ENCODE assay signal across 8 cellular contexts in genomic region chr20:47359533-47360206, GRCh38. TPM values are rescaled to one million over a fixed set of nuclear protein-coding genes. Genes with fewer than 3 reads are reported as not detected.
DNase-seq lines count a peak whose midpoint lies in the region; ATAC-seq, FAIRE-seq and TF ChIP-seq lines count a peak whose summit lies in the region.

No MANE protein-coding gene starts in this region.

- peaks cover 13% of the 10 kb centered on the region for H3K4me1 Mint-ChIP-seq in stimulated activated naive CD8-positive, alpha-beta T cell treated with anti-CD3 and anti-CD28 coated beads, Interleukin-15, Interleukin-2, amounts not matched to agents 100 ng/mL and 50 ng/mL, for 24 hours (ENCODE audit: low read depth)
- H3K4me1 Mint-ChIP-seq in stimulated activated naive CD8-positive, alpha-beta T cell treated with anti-CD3 and anti-CD28 coated beads, Interleukin-15, amount 100 ng/mL, for 72 hours, result peaks cover 54% of the 10 kb centered on the region
- H3K4me1 Mint-ChIP-seq in chondrocyte (ENCODE audit: low read depth), result peaks cover 8% of the 10 kb centered on the region

- peak overlapping the region; percentile 82 for H3K9ac ChIP-seq in muscle layer of colon (ENCODE audit: low read length)

- WGBS in aorta, 2 donors, result 50 to 55% methylated on average over 7 of the region's 7 CpGs

- H3K9me3 Mint-ChIP-seq in stimulated activated naive CD8-positive, alpha-beta T cell treated with anti-CD3 and anti-CD28 coated beads, Interleukin-15, Interleukin-2, amounts not matched to agents 100 ng/mL and 50 ng/mL, for 24 hours, result no peaks in the 10 kb centered on the region
- no peaks in the 10 kb centered on the region for H3K9me3 Mint-ChIP-seq in stimulated activated naive CD8-positive, alpha-beta T cell treated with anti-CD3 and anti-CD28 coated beads, Interleukin-15, amount 100 ng/mL, for 72 hours
- no peaks in the 10 kb centered on the region for H3K9me3 Mint-ChIP-seq in chondrocyte (ENCODE audit: low read depth)

- H3K4me3 Mint-ChIP-seq in stimulated activated naive CD8-positive, alpha-beta T cell treated with anti-CD3 and anti-CD28 coated beads, Interleukin-15, Interleukin-2, amounts not matched to agents 100 ng/mL and 50 ng/mL, for 24 hours, result peak overlapping the region; percentile 21
- H3K4me3 Mint-ChIP-seq in stimulated activated naive CD8-positive, alpha-beta T cell treated with anti-CD3 and anti-CD28 coated beads, Interleukin-15, amount 100 ng/mL, for 72 hours, result no peak overlapping the region
- H3K4me3 Mint-ChIP-seq in chondrocyte (ENCODE audit: unreplicated experiment), result peak overlapping the region; percentile 60

- H3K36me3 ChIP-seq in muscle layer of colon (ENCODE audit: insufficient read depth, low read length) (no peaks in the 10 kb centered on the region), aorta (ENCODE audit: control insufficient read depth in 1 of 2, insufficient read depth in 2 of 2, low read length in 1 of 2) (no peaks in the 10 kb centered on the region)

- H3K4me1 ChIP-seq in muscle layer of colon (ENCODE audit: insufficient read depth, low read length), result peaks cover 67% of the 10 kb centered on the region
- H3K4me1 ChIP-seq in aorta (ENCODE audit: control insufficient read depth in 1 of 2, insufficient read depth in 2 of 2, low read length in 2 of 2), result peaks cover 4 to 5% of the 10 kb centered on the region in 2 donors

- no peak for ATAC-seq in stimulated activated naive CD8-positive, alpha-beta T cell treated with anti-CD3 and anti-CD28 coated beads, Interleukin-15, amount 100 ng/mL, for 72 hours
- ATAC-seq in aorta (ENCODE audit: low FRiP score) (no peak), HG02798 (IDR thresholded peaks at IDR 0.05; ENCODE audit: poor library complexity, unreplicated experiment) (no peak)

- no peak; the same call in 1 of the 2 replicates for TF ChIP-seq POLR2A in GM12891 (IDR thresholded peaks at IDR 0.05; ENCODE audit: low read depth, low read length)

- no peaks in the 10 kb centered on the region for H3K27me3 Mint-ChIP-seq in stimulated activated naive CD8-positive, alpha-beta T cell treated with anti-CD3 and anti-CD28 coated beads, Interleukin-15, Interleukin-2, amounts not matched to agents 100 ng/mL and 50 ng/mL, for 24 hours
- no peaks in the 10 kb centered on the region for H3K27me3 Mint-ChIP-seq in stimulated activated naive CD8-positive, alpha-beta T cell treated with anti-CD3 and anti-CD28 coated beads, Interleukin-15, amount 100 ng/mL, for 72 hours
- H3K27me3 Mint-ChIP-seq in chondrocyte (ENCODE audit: low read depth), result no peaks in the 10 kb centered on the region

- no peak for DNase-seq in stimulated activated naive CD8-positive, alpha-beta T cell treated with anti-CD3 and anti-CD28 coated beads, Interleukin-15, amount 100 ng/mL, for 72 hours
- DNase-seq in chondrocyte (ENCODE audit: low spot score) (no peak), aorta (no peak), GM12891 (ENCODE audit: insufficient read length, low spot score) (no peak), activated gamma-delta T cell treated with Interleukin-2 at 50 U/mL for 16 hours (no peak)

- no peak for TF ChIP-seq CTCF in chondrocyte (IDR thresholded peaks at IDR 0.05)

- H3K36me3 Mint-ChIP-seq in stimulated activated naive CD8-positive, alpha-beta T cell treated with anti-CD3 and anti-CD28 coated beads, Interleukin-15, Interleukin-2, amounts not matched to agents 100 ng/mL and 50 ng/mL, for 24 hours (ENCODE audit: low read depth), result peaks cover 4% of the 10 kb centered on the region
- H3K36me3 Mint-ChIP-seq in chondrocyte (ENCODE audit: low read depth), result no peaks in the 10 kb centered on the region

- no peaks in the 10 kb centered on the region for H3K9me3 ChIP-seq in muscle layer of colon (ENCODE audit: low read length)
- H3K9me3 ChIP-seq in aorta (ENCODE audit: control insufficient read depth, low read length), result no peaks in the 10 kb centered on the region

- peak overlapping the region; percentile 76 for H3K27ac Mint-ChIP-seq in stimulated activated naive CD8-positive, alpha-beta T cell treated with anti-CD3 and anti-CD28 coated beads, Interleukin-15, Interleukin-2, amounts not matched to agents 100 ng/mL and 50 ng/mL, for 24 hours
- H3K27ac Mint-ChIP-seq in stimulated activated naive CD8-positive, alpha-beta T cell treated with anti-CD3 and anti-CD28 coated beads, Interleukin-15, amount 100 ng/mL, for 72 hours, result peak overlapping the region in 1 of 2 donors; percentile 99
- no peak overlapping the region for H3K27ac Mint-ChIP-seq in chondrocyte (ENCODE audit: unreplicated experiment)

- H3K4me3 ChIP-seq in muscle layer of colon (ENCODE audit: low read depth in 1 of 2, low read length in 2 of 2), result no peak overlapping the region
- no peak overlapping the region for H3K4me3 ChIP-seq in aorta (ENCODE audit: low read length in 2 of 2)

- no peak for FAIRE-seq in GM12891 (lab: Jason Lieb, UNC)

- intact Hi-C loops in aorta (cut with DNase I), result loop anchor here (2.0 to 5.0 kb wide), 4 partner anchors 25 to 85 kb away; no protein-coding TSS in a partner anchor

- no peaks in the 10 kb centered on the region for H3K27me3 ChIP-seq in muscle layer of colon (ENCODE audit: control insufficient read depth in 1 of 2, insufficient read depth in 2 of 2, low read length in 2 of 2)
- no peaks in the 10 kb centered on the region for H3K27me3 ChIP-seq in aorta (ENCODE audit: control insufficient read depth in 1 of 2, insufficient read depth in 2 of 2, low read length in 1 of 2)

- H3K27ac ChIP-seq in muscle layer of colon (ENCODE audit: low read depth, low read length) (peak overlapping the region; percentile 94), aorta (ENCODE audit: low read depth in 1 of 2, low read length in 2 of 2) (peak overlapping the region; percentile 99 to 100)

TF ChIP-seq in GM12891, 5 proteins besides CTCF, POLR2A, EP300 and RAD21:
- TF ChIP-seq POLR2AphosphoS5 (IDR thresholded peaks at IDR 0.05; ENCODE audit: low read depth, low read length) (no peak), POU2F2 (IDR thresholded peaks at IDR 0.05; ENCODE audit: low read depth, low read length) (no peak), TAF1 (IDR thresholded peaks at IDR 0.05; ENCODE audit: low read depth, low read length) (no peak), PAX5 (IDR thresholded peaks at IDR 0.05; ENCODE audit: insufficient read depth, low read length, severe bottlenecking) (no peak), SPI1 (IDR thresholded peaks at IDR 0.05; ENCODE audit: low read depth, low read length) (no peak)

RNA-seq across cellular contexts. Expression of gene ZMYND8, which starts 3.2 kb away (rescaled TPM):
- 31.9 to 35.0 TPM (median 33.8 TPM) in 3 replicates for total RNA-seq in chondrocyte
- 10 to 100 TPM; 19.1 to 27.4 TPM for total RNA-seq in aorta
- 1 to 10 TPM; 4.5 to 9.1 TPM for polyA plus RNA-seq in aorta
- 14.5 TPM for polyA plus RNA-seq in GM12891 (2012; ENCODE audit: low read depth, missing spikeins)

Comparison
In these comparisons a context has a peak if more than half of its experiments do, and no peak if none do; other contexts are left out.
1. H3K4me3 Mint-ChIP-seq: peak in stimulated activated naive CD8-positive, alpha-beta T cell treated with anti-CD3 and anti-CD28 coated beads, Interleukin-15, Interleukin-2, amounts not matched to agents 100 ng/mL and 50 ng/mL, for 24 hours (single experiment) and chondrocyte (single experiment); none in stimulated activated naive CD8-positive, alpha-beta T cell treated with anti-CD3 and anti-CD28 coated beads, Interleukin-15, amount 100 ng/mL, for 72 hours (0 of 2).